Comparison of ENCODE assay signal across 1 cellular context in the genomic region with DNA sequence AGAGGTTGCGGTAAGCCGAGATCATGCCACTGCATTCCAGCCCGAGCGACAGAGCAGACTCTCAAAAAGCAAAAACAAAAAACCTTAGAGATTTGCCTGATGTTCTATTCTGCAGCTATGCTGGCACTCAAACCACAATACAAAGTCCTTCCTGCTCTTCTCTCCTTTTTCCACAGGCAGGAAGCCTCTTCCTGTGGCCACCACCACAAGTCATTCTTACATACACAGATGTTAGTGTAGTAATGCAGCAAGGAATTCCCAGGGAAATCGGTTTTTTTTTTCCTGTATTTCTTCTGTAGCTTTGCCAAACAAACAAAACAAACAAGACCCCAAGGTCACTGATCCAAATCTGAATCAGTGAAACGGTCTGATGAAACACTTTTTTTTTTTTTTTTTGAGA.
TF ChIP-seq lines count a peak whose summit lies in the region.

No MANE protein-coding gene starts in this region.

TF ChIP-seq in IMR-90, 13 proteins besides CTCF, POLR2A, EP300 and RAD21:
- TF ChIP-seq, protein P1, sequence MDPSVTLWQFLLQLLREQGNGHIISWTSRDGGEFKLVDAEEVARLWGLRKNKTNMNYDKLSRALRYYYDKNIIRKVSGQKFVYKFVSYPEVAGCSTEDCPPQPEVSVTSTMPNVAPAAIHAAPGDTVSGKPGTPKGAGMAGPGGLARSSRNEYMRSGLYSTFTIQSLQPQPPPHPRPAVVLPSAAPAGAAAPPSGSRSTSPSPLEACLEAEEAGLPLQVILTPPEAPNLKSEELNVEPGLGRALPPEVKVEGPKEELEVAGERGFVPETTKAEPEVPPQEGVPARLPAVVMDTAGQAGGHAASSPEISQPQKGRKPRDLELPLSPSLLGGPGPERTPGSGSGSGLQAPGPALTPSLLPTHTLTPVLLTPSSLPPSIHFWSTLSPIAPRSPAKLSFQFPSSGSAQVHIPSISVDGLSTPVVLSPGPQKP (IDR thresholded peaks at IDR 0.05; ENCODE audit: borderline replicate concordance, low read depth, low read length), result no peak
- no peak for TF ChIP-seq CEBPB (IDR thresholded peaks at IDR 0.05; ENCODE audit: low read depth, low read length)
- no peak for TF ChIP-seq RFX5 (IDR thresholded peaks at IDR 0.05; ENCODE audit: low read depth, low read length)
- no peak for TF ChIP-seq MXI1 (IDR thresholded peaks at IDR 0.05; ENCODE audit: borderline replicate concordance, low read depth, low read length)
- no peak for TF ChIP-seq RCOR1 (IDR thresholded peaks at IDR 0.05; ENCODE audit: insufficient replicate concordance, low read length)
